ENCODE assay signal across 1 cellular context in genomic region chr12:112978163-112979081, GRCh38.
TF ChIP-seq lines count a peak whose summit lies in the region.

TSS of gene OAS2 (plus strand) at chr12:112978519. CDS start at chr12:112978609, 90 bp downstream.

TF ChIP-seq in endothelial cell of umbilical vein, 7 proteins besides CTCF, POLR2A, EP300 and RAD21:
- TF ChIP-seq MYC (IDR thresholded peaks at IDR 0.05; ENCODE audit: low read depth, low read length) (no peak), JUN (IDR thresholded peaks at IDR 0.05; ENCODE audit: borderline replicate concordance, insufficient read depth, insufficient read length, low read depth) (no peak), MAX (IDR thresholded peaks at IDR 0.05; ENCODE audit: insufficient read depth, insufficient read length) (no peak), GATA2 (IDR thresholded peaks at IDR 0.05; ENCODE audit: insufficient read depth, insufficient read length, low read depth, low read length) (no peak), FOS (IDR thresholded peaks at IDR 0.05; ENCODE audit: borderline replicate concordance, insufficient read depth, low read length) (no peak)
